In the genomic region with DNA sequence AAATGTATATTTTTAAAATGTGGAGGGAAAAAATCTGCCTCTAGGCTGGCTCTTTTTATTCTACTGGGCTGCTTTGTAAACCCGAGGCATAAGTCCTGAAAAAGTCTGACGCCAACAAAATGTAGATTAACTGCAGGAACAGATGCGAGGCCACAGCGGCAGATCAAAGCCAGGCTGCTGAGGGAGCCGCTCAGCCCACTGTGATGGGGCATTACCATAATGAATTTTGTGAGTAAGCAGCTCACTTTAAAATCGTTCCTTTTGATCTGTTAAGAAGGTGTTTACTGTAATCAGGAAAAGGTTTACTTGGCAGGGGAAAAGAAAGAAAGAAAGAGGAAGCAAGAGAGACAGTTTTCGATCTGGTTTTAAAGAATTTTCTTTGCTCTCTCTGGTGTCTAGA, we compare ENCODE assay signal across 28 cellular contexts.
DNase-seq lines count a peak whose midpoint lies in the region; ATAC-seq and TF ChIP-seq lines count a peak whose summit lies in the region.
"Had no signal": no experiment of that assay in that cellular context is flagged by ENCODE, and none has a peak within 500 bp of the region (broad histone marks: within the 10 kb centered on the region; RNA-seq: fewer than 3 reads in every experiment).

No MANE protein-coding gene starts in this region.

- ATAC-seq in GM18517 (IDR thresholded peaks at IDR 0.05; ENCODE audit: unreplicated experiment): no peak
- ATAC-seq: activated T-cell treated with anti-CD3 and anti-CD28 coated beads, Interleukin-2, amount 50 U/mL, for 4 hours; body of pancreas; stimulated activated naive CD8-positive, alpha-beta T cell treated with anti-CD3 and anti-CD28 coated beads, Interleukin-15, Interleukin-2, amounts not matched to agents 100 U/mL and 50 U/mL, for 24 hours had no signal

- no peaks in the 10 kb centered on the region for H3K9me3 ChIP-seq in WERI-Rb-1 (ENCODE audit: severe bottlenecking)
- H3K9me3 ChIP-seq in iPS-20b (ENCODE audit: insufficient read depth, low read depth, low read length): no peaks in the 10 kb centered on the region
- H3K9me3 ChIP-seq in smooth muscle cell (replicated peaks; ENCODE audit: low read depth): no peaks in the 10 kb centered on the region
- H3K9me3 ChIP-seq in CD8-positive, alpha-beta memory T cell (ENCODE audit: low read length): no peaks in the 10 kb centered on the region
- H3K9me3 ChIP-seq: body of pancreas, sigmoid colon, SK-N-SH, testis, vagina had no signal

- peak overlapping the region; percentile 82 for H3K27ac ChIP-seq in WERI-Rb-1
- H3K27ac ChIP-seq in iPS-20b (ENCODE audit: low read length): no peak overlapping the region
- H3K27ac ChIP-seq in smooth muscle cell (ENCODE audit: low read depth): no peak overlapping the region
- H3K27ac ChIP-seq in CD8-positive, alpha-beta memory T cell (ENCODE audit: low read depth, low read length): no peak overlapping the region
- H3K27ac ChIP-seq: 22Rv1, body of pancreas, KMS-11, sigmoid colon, testis, vagina had no signal

- no peak overlapping the region; the same call in 1 of the 2 replicates for H3K4me3 ChIP-seq in WERI-Rb-1 (ENCODE audit: low read depth, low read length)
- peak overlapping the region; percentile 45 for H3K4me3 ChIP-seq in iPS-20b (ENCODE audit: low read length)
- H3K4me3 ChIP-seq in smooth muscle cell: no peak overlapping the region
- H3K4me3 ChIP-seq in CD8-positive, alpha-beta memory T cell (ENCODE audit: low read length): no peak overlapping the region
- H3K4me3 ChIP-seq: body of pancreas, sigmoid colon, testis, vagina had no signal

- no peaks in the 10 kb centered on the region for H3K36me3 Mint-ChIP-seq in CD8-positive, alpha-beta memory T cell

- H3K4me3 Mint-ChIP-seq in CD8-positive, alpha-beta memory T cell: no peak overlapping the region
- H3K4me3 Mint-ChIP-seq: activated T-cell treated with anti-CD3 and anti-CD28 coated beads, Interleukin-2, amount 50 U/mL, for 4 hours; CD4-positive, alpha-beta T cell had no signal

- no peaks in the 10 kb centered on the region for H3K27me3 ChIP-seq in WERI-Rb-1 (ENCODE audit: insufficient read depth, low read depth, severe bottlenecking)
- peaks cover 24% of the 10 kb centered on the region for H3K27me3 ChIP-seq in iPS-20b (ENCODE audit: insufficient read depth, low read length)
- H3K27me3 ChIP-seq in smooth muscle cell (ENCODE audit: low read depth): no peaks in the 10 kb centered on the region
- no peaks in the 10 kb centered on the region for H3K27me3 ChIP-seq in CD8-positive, alpha-beta memory T cell (ENCODE audit: insufficient read depth, low read length, poor library complexity, severe bottlenecking)
- H3K27me3 ChIP-seq: body of pancreas, sigmoid colon, testis, vagina had no signal

- peak; percentile 27 for DNase-seq in NCI-H2227 treated with DMSO at 0.1 percent for 48 hours (lab: John Stamatoyannopoulos, UW)
- DNase-seq in NCI-H2227 (lab: John Stamatoyannopoulos, UW; ENCODE audit: unreplicated experiment): no peak
- DNase-seq in WERI-Rb-1: peak; percentile 91
- no peak for DNase-seq in smooth muscle cell (lab: John Stamatoyannopoulos, UW; ENCODE audit: unreplicated experiment)
- no peak for DNase-seq in COLO668 (lab: John Stamatoyannopoulos, UW; ENCODE audit: unreplicated experiment)
- DNase-seq in CD8-positive, alpha-beta memory T cell: no peak
- DNase-seq: activated CD4-positive, alpha-beta T cell treated with anti-CD3 and anti-CD28 coated beads, Interleukin-2, amount 50 U/mL, for 1 hour; activated gamma-delta T cell treated with Interleukin-2 at 50 U/mL for 16 hours; activated T-cell treated with anti-CD3 and anti-CD28 coated beads, Interleukin-2, amount 50 U/mL, for 4 hours; body of pancreas; CD4-positive, alpha-beta T cell; cerebellar nuclear complex; GDM1; HCEC 1CT; mammary epithelial cell; MM.1S; NCI-H2081 treated with DMSO at 0.1 percent for 48 hours; NCI-H748 treated with DMSO at 0.1 percent for 48 hours; sigmoid colon; SK-N-SH; stimulated activated CD4-positive, alpha-beta T cell treated with anti-CD3 and anti-CD28 coated beads, Interleukin-15, amount 100 ng/mL, for 24 hours; stimulated activated naive CD8-positive, alpha-beta T cell treated with anti-CD3 and anti-CD28 coated beads, Interleukin-15, Interleukin-2, amounts not matched to agents 100 U/mL and 50 U/mL, for 24 hours; testis had no signal

- no peak for TF ChIP-seq CTCF in WERI-Rb-1 (IDR thresholded peaks at IDR 0.05; ENCODE audit: low read depth, low read length)
- TF ChIP-seq CTCF in smooth muscle cell (IDR thresholded peaks at IDR 0.05; ENCODE audit: borderline replicate concordance, insufficient read depth, poor library complexity, severe bottlenecking): no peak

- H3K79me2 ChIP-seq in smooth muscle cell (ENCODE audit: low read depth): no peaks in the 10 kb centered on the region

- CTCF ChIA-PET in CD8-positive, alpha-beta memory T cell (lab: Charles Lee): no interaction called here

- H3K36me3 ChIP-seq in WERI-Rb-1: no peaks in the 10 kb centered on the region
- H3K36me3 ChIP-seq in iPS-20b (ENCODE audit: insufficient read depth, low read depth, low read length): no peaks in the 10 kb centered on the region
- H3K36me3 ChIP-seq in smooth muscle cell (ENCODE audit: low read depth): no peaks in the 10 kb centered on the region
- no peaks in the 10 kb centered on the region for H3K36me3 ChIP-seq in CD8-positive, alpha-beta memory T cell (ENCODE audit: insufficient read depth, low read length)
- H3K36me3 ChIP-seq: sigmoid colon, vagina had no signal

- no peaks in the 10 kb centered on the region for H3K4me1 Mint-ChIP-seq in CD8-positive, alpha-beta memory T cell

- H3K4me2 ChIP-seq in smooth muscle cell: peak overlapping the region; percentile 60
- H3K4me2 ChIP-seq: KMS-11, SK-N-SH had no signal

- H3K9me3 Mint-ChIP-seq in CD8-positive, alpha-beta memory T cell: no peaks in the 10 kb centered on the region
- H3K9me3 Mint-ChIP-seq: activated T-cell treated with anti-CD3 and anti-CD28 coated beads, Interleukin-2, amount 50 U/mL, for 4 hours; CD4-positive, alpha-beta T cell had no signal

- 4% methylated on average over 7 of the region's 7 CpGs for WGBS in smooth muscle cell (ENCODE audit: low lambda C conversion rate)

- no peak overlapping the region for H3K9ac ChIP-seq in iPS-20b (ENCODE audit: low read depth, low read length)
- H3K9ac ChIP-seq in smooth muscle cell (ENCODE audit: low read depth): no peak overlapping the region
- H3K9ac ChIP-seq: KMS-11, SK-N-SH had no signal

- H2AFZ ChIP-seq in smooth muscle cell (ENCODE audit: low read depth): peak overlapping the region; percentile 55

- POLR2A ChIA-PET in CD8-positive, alpha-beta memory T cell (lab: Charles Lee): no interaction called here

- no peak overlapping the region for H3K27ac Mint-ChIP-seq in CD8-positive, alpha-beta memory T cell
- H3K27ac Mint-ChIP-seq: CD4-positive, alpha-beta T cell had no signal

- peaks cover 14 to 27% of the 10 kb centered on the region in 2 donors for H3K27me3 Mint-ChIP-seq in CD8-positive, alpha-beta memory T cell

- H3F3A ChIP-seq in smooth muscle cell (ENCODE audit: low read depth): no peaks in the 10 kb centered on the region

- H3K4me1 ChIP-seq in iPS-20b (ENCODE audit: insufficient read depth, low read length): peaks cover 11% of the 10 kb centered on the region; the same call in 1 of the 2 replicates
- peaks cover 6% of the 10 kb centered on the region for H3K4me1 ChIP-seq in smooth muscle cell (ENCODE audit: low read depth)
- H3K4me1 ChIP-seq in CD8-positive, alpha-beta memory T cell (ENCODE audit: insufficient read depth, low read length): no peaks in the 10 kb centered on the region
- H3K4me1 ChIP-seq: body of pancreas, sigmoid colon, testis, vagina had no signal

- H4K20me1 ChIP-seq in smooth muscle cell (ENCODE audit: low read depth): no peaks in the 10 kb centered on the region

Comparison
In these comparisons a context has a peak if more than half of its experiments do, and no peak if none do; other contexts are left out.
1. DNase-seq: peak in NCI-H2227 treated with DMSO at 0.1 percent for 48 hours (single experiment) and WERI-Rb-1 (single experiment); none in NCI-H2227 (single experiment), smooth muscle cell (single experiment), COLO668 (single experiment) and CD8-positive, alpha-beta memory T cell (0 of 5).